Comparison of ENCODE assay signal across 21 cellular contexts in the genomic region with DNA sequence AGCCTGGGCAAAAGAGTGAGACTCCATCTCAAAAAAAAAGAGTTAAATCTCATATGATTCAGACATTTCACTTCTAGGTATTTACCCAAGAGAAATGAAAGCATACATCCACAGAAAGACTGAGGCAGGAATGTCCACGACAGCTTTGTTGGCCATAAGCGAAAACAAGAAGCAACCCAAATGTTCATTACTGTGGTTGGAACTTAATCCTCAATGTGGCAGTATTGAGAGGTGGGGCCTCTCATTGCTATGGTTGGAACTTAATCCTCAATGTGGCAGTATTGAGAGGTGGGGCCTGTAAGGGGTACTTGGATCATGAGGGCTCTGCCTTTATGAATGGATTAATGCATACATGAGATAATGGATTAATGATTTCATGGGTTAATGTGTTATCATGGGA.
"Had no signal": no experiment of that assay in that cellular context is flagged by ENCODE, and none has a peak within 500 bp of the region (broad histone marks: within the 10 kb centered on the region; RNA-seq: fewer than 3 reads in every experiment).

No MANE protein-coding gene starts in this region.

- H2AFZ ChIP-seq: parathyroid adenoma had no signal

- H3K4me1 ChIP-seq: heart left ventricle, left ventricle myocardium inferior, parathyroid adenoma, right atrium auricular region, spleen, suprapubic skin, tibial artery, upper lobe of right lung had no signal

- H3K36me3 ChIP-seq: left ventricle myocardium inferior, right atrium auricular region, thoracic aorta, upper lobe of right lung had no signal

- H3K27ac ChIP-seq: heart left ventricle, left ventricle myocardium inferior, parathyroid adenoma, right atrium auricular region, spleen, suprapubic skin, thoracic aorta, tibial artery, upper lobe of right lung had no signal

- H3K4me3 ChIP-seq: heart left ventricle, left ventricle myocardium inferior, lung, right atrium auricular region, spleen, suprapubic skin, thoracic aorta, tibial artery, upper lobe of right lung had no signal

- DNase-seq: heart left ventricle; hypothalamus; immature natural killer cell; islet precursor cell; left ventricle myocardium inferior; mesendoderm; naive thymus-derived CD8-positive, alpha-beta T cell; nucleus accumbens; small intestine; spleen; stimulated activated CD4-positive, alpha-beta T cell treated with anti-CD3 and anti-CD28 coated beads, Interleukin-4, amount 100 ng/mL, for 24 hours; stimulated activated naive CD4-positive, alpha-beta T cell; tibial artery; trophoblast cell; upper lobe of right lung had no signal

- H3K79me2 ChIP-seq: parathyroid adenoma had no signal

- H3K9ac ChIP-seq: parathyroid adenoma had no signal

- H3K9me3 ChIP-seq: heart left ventricle, left ventricle myocardium inferior, right atrium auricular region, spleen, suprapubic skin, thoracic aorta, tibial artery, upper lobe of right lung had no signal

- H3K27me3 ChIP-seq: heart left ventricle, right atrium auricular region, spleen, suprapubic skin, tibial artery, upper lobe of right lung had no signal

- ATAC-seq: heart left ventricle; naive thymus-derived CD8-positive, alpha-beta T cell; sciatic nerve; upper lobe of right lung had no signal
